18 cellular contexts compared by ENCODE assay signal in genomic region chr2:229835601-229836283, GRCh38.
DNase-seq lines count a peak whose midpoint lies in the region; ATAC-seq and TF ChIP-seq lines count a peak whose summit lies in the region.
"Had no signal": no experiment of that assay in that cellular context is flagged by ENCODE, and none has a peak within 500 bp of the region (broad histone marks: within the 10 kb centered on the region; RNA-seq: fewer than 3 reads in every experiment).

No MANE protein-coding gene starts in this region.

- H3K27me3 Mint-ChIP-seq in activated CD8-positive, alpha-beta T cell treated with anti-CD3 and anti-CD28 coated beads, Interleukin-2, amount 10 ng/mL, durations not matched to agents 7 days and 5 days (ENCODE audit: low read depth): no peaks in the 10 kb centered on the region
- H3K27me3 Mint-ChIP-seq in activated CD8-positive, alpha-beta T cell treated with anti-CD3 and anti-CD28 coated beads for 36 hours: no peaks in the 10 kb centered on the region
- H3K27me3 Mint-ChIP-seq in naive thymus-derived CD4-positive, alpha-beta T cell: no peaks in the 10 kb centered on the region
- H3K27me3 Mint-ChIP-seq in endothelial cell (ENCODE audit: unreplicated experiment): peaks cover 1% of the 10 kb centered on the region

- DNase-seq in activated CD8-positive, alpha-beta T cell treated with anti-CD3 and anti-CD28 coated beads, Interleukin-2, amount 10 ng/mL, durations not matched to agents 7 days and 5 days: no peak
- no peak for DNase-seq in activated CD8-positive, alpha-beta T cell treated with anti-CD3 and anti-CD28 coated beads for 36 hours
- peak; percentile 44 for DNase-seq in GM23248
- DNase-seq in astrocyte of the hippocampus (ENCODE audit: low read depth, low spot score): peak; percentile 33
- DNase-seq in naive thymus-derived CD4-positive, alpha-beta T cell: peak in 7 of 9 donors; percentile 47 to 83 (median 75)
- no peak for DNase-seq in endothelial cell (ENCODE audit: low spot score)
- DNase-seq in AML-193 (lab: John Stamatoyannopoulos, UW): no peak
- DNase-seq: ACHN; activated CD4-positive, CD25-positive, alpha-beta regulatory T cell treated with anti-CD3 and anti-CD28 coated beads, Interleukin-2, amount 50 U/mL, for 72 hours; activated naive CD4-positive, alpha-beta T cell treated with anti-CD3 and anti-CD28 coated beads, Interleukin-2, amount 50 U/mL, for 16 hours; glutamatergic neuron; NCI-H1436; NCI-H69; SJCRH30 had no signal

- intact Hi-C loops in activated CD8-positive, alpha-beta T cell treated with anti-CD3 and anti-CD28 coated beads for 36 hours (cut with micrococcal nuclease): no loop called here
- intact Hi-C loops in naive thymus-derived CD4-positive, alpha-beta T cell (cut with micrococcal nuclease): loop anchor here (1.0 to 2.0 kb wide), 4 partner anchors 9 to 17 kb away; no protein-coding TSS in a partner anchor

- peak; percentile 55 for ATAC-seq in activated CD8-positive, alpha-beta T cell treated with anti-CD3 and anti-CD28 coated beads, Interleukin-2, amount 10 ng/mL, durations not matched to agents 7 days and 5 days
- ATAC-seq in activated CD8-positive, alpha-beta T cell treated with anti-CD3 and anti-CD28 coated beads for 36 hours: no peak
- ATAC-seq in naive thymus-derived CD4-positive, alpha-beta T cell: peak; percentile 92
- no peak for ATAC-seq in GM19035 (IDR thresholded peaks at IDR 0.05; ENCODE audit: unreplicated experiment)
- ATAC-seq: left lobe of liver had no signal

- POLR2A ChIA-PET in activated CD8-positive, alpha-beta T cell treated with anti-CD3 and anti-CD28 coated beads, Interleukin-2, amount 10 ng/mL, durations not matched to agents 7 days and 5 days (lab: Charles Lee): no interaction called here
- POLR2A ChIA-PET in activated CD8-positive, alpha-beta T cell treated with anti-CD3 and anti-CD28 coated beads for 36 hours (lab: Charles Lee): interaction anchor here (1.2 to 1.5 kb wide), 3 partner anchors 14 to 85 kb away, joined by 3 to 5 read pairs (median 3); no protein-coding TSS in a partner anchor
- POLR2A ChIA-PET in naive thymus-derived CD4-positive, alpha-beta T cell (lab: Charles Lee): interaction anchor here (0.7 to 3.4 kb wide), 8 partner anchors 8 to 86 kb away, joined by 3 to 13 read pairs (median 6); partner anchors contain the start of genes FBXO36 and TRIP12

- H3F3A ChIP-seq in GM23248 (ENCODE audit: insufficient read depth): peaks cover 10% of the 10 kb centered on the region; the same call in 1 of the 2 replicates

- peaks cover 48% of the 10 kb centered on the region for H3K36me3 Mint-ChIP-seq in activated CD8-positive, alpha-beta T cell treated with anti-CD3 and anti-CD28 coated beads, Interleukin-2, amount 10 ng/mL, durations not matched to agents 7 days and 5 days (ENCODE audit: low read depth)
- H3K36me3 Mint-ChIP-seq in activated CD8-positive, alpha-beta T cell treated with anti-CD3 and anti-CD28 coated beads for 36 hours (ENCODE audit: low read depth): peaks cover 38% of the 10 kb centered on the region
- H3K36me3 Mint-ChIP-seq in naive thymus-derived CD4-positive, alpha-beta T cell: peaks cover 5 to 31% (median 26%) of the 10 kb centered on the region in 5 donors
- peaks cover 19% of the 10 kb centered on the region for H3K36me3 Mint-ChIP-seq in endothelial cell (ENCODE audit: low read depth, unreplicated experiment)

- H3K4me1 Mint-ChIP-seq in activated CD8-positive, alpha-beta T cell treated with anti-CD3 and anti-CD28 coated beads, Interleukin-2, amount 10 ng/mL, durations not matched to agents 7 days and 5 days (ENCODE audit: low read depth): peaks cover 43% of the 10 kb centered on the region
- H3K4me1 Mint-ChIP-seq in activated CD8-positive, alpha-beta T cell treated with anti-CD3 and anti-CD28 coated beads for 36 hours (ENCODE audit: low read depth): peaks cover 49% of the 10 kb centered on the region
- peaks cover 23 to 84% (median 78%) of the 10 kb centered on the region in 7 donors for H3K4me1 Mint-ChIP-seq in naive thymus-derived CD4-positive, alpha-beta T cell
- peaks cover 2% of the 10 kb centered on the region for H3K4me1 Mint-ChIP-seq in endothelial cell (ENCODE audit: unreplicated experiment)
- H3K4me1 Mint-ChIP-seq: neural crest cell had no signal

- no peak overlapping the region for H3K27ac Mint-ChIP-seq in activated CD8-positive, alpha-beta T cell treated with anti-CD3 and anti-CD28 coated beads, Interleukin-2, amount 10 ng/mL, durations not matched to agents 7 days and 5 days
- H3K27ac Mint-ChIP-seq in activated CD8-positive, alpha-beta T cell treated with anti-CD3 and anti-CD28 coated beads for 36 hours: no peak overlapping the region
- peak overlapping the region; percentile 2 to 97 (median 90) for H3K27ac Mint-ChIP-seq in naive thymus-derived CD4-positive, alpha-beta T cell
- no peak overlapping the region for H3K27ac Mint-ChIP-seq in endothelial cell (ENCODE audit: unreplicated experiment)

- no peak overlapping the region for H2AFZ ChIP-seq in GM23248

- WGBS in GM23248 (ENCODE audit: low coverage in 1 of 2, low lambda C conversion rate in 2 of 2, missing lambda C conversion rate in 2 of 2), 2 experiments: 77 to 84% methylated on average over 3 of the region's 3 CpGs

- TF ChIP-seq CTCF in activated CD8-positive, alpha-beta T cell treated with anti-CD3 and anti-CD28 coated beads for 36 hours (IDR thresholded peaks at IDR 0.05): no peak
- no peak for TF ChIP-seq CTCF in endothelial cell (IDR thresholded peaks at IDR 0.05; ENCODE audit: unreplicated experiment)

- H3K9ac ChIP-seq in GM23248: no peak overlapping the region

- CTCF ChIA-PET in activated CD8-positive, alpha-beta T cell treated with anti-CD3 and anti-CD28 coated beads, Interleukin-2, amount 10 ng/mL, durations not matched to agents 7 days and 5 days (lab: Charles Lee): interaction anchor here (1.2 to 2.5 kb wide), 7 partner anchors 14 to 74 kb away, joined by 3 to 7 read pairs (median 5); no protein-coding TSS in a partner anchor
- CTCF ChIA-PET in activated CD8-positive, alpha-beta T cell treated with anti-CD3 and anti-CD28 coated beads for 36 hours (lab: Charles Lee): interaction anchor here (0.9 to 1.8 kb wide), 6 partner anchors 8 to 75 kb away, joined by 3 to 7 read pairs (median 4); no protein-coding TSS in a partner anchor
- CTCF ChIA-PET in naive thymus-derived CD4-positive, alpha-beta T cell (lab: Charles Lee): interaction anchor here (0.6 to 2.6 kb wide), 6 partner anchors 16 to 76 kb away, joined by 3 to 10 read pairs (median 4); no protein-coding TSS in a partner anchor

- H3K9me3 Mint-ChIP-seq in activated CD8-positive, alpha-beta T cell treated with anti-CD3 and anti-CD28 coated beads, Interleukin-2, amount 10 ng/mL, durations not matched to agents 7 days and 5 days (ENCODE audit: insufficient read depth): no peaks in the 10 kb centered on the region
- H3K9me3 Mint-ChIP-seq in activated CD8-positive, alpha-beta T cell treated with anti-CD3 and anti-CD28 coated beads for 36 hours: no peaks in the 10 kb centered on the region
- no peaks in the 10 kb centered on the region for H3K9me3 Mint-ChIP-seq in naive thymus-derived CD4-positive, alpha-beta T cell
- H3K9me3 Mint-ChIP-seq in endothelial cell (ENCODE audit: unreplicated experiment): no peaks in the 10 kb centered on the region
- H3K9me3 Mint-ChIP-seq: neural crest cell had no signal

- no peak overlapping the region for H3K4me3 Mint-ChIP-seq in activated CD8-positive, alpha-beta T cell treated with anti-CD3 and anti-CD28 coated beads, Interleukin-2, amount 10 ng/mL, durations not matched to agents 7 days and 5 days
- no peak overlapping the region for H3K4me3 Mint-ChIP-seq in activated CD8-positive, alpha-beta T cell treated with anti-CD3 and anti-CD28 coated beads for 36 hours
- peak overlapping the region; percentile 39 to 79 (median 68) for H3K4me3 Mint-ChIP-seq in naive thymus-derived CD4-positive, alpha-beta T cell
- no peak overlapping the region for H3K4me3 Mint-ChIP-seq in endothelial cell (ENCODE audit: unreplicated experiment)
- H3K4me3 Mint-ChIP-seq: neural crest cell had no signal

- H3K9me3 ChIP-seq in GM23248 (ENCODE audit: low read depth): no peaks in the 10 kb centered on the region
- H3K9me3 ChIP-seq in naive thymus-derived CD4-positive, alpha-beta T cell (ENCODE audit: control insufficient read depth in 2 of 3, low read length in 3 of 3): no peaks in the 10 kb centered on the region
- H3K9me3 ChIP-seq: HAP-1, SJCRH30 had no signal

- H4K20me1 ChIP-seq in GM23248 (ENCODE audit: insufficient read depth): 0 out of 2 replicates have a peak, but pooled peaks cover 10% of the 10 kb centered on the region

- no peak overlapping the region for H3K4me3 ChIP-seq in GM23248
- H3K4me3 ChIP-seq in naive thymus-derived CD4-positive, alpha-beta T cell (ENCODE audit: low read length): peak overlapping the region; percentile 17
- H3K4me3 ChIP-seq: HAP-1, SJCRH30 had no signal

- H3K79me2 ChIP-seq in GM23248 (ENCODE audit: insufficient read depth): peaks cover 100% of the 10 kb centered on the region

- no peaks in the 10 kb centered on the region for H3K27me3 ChIP-seq in GM23248 (replicated peaks; ENCODE audit: insufficient read depth)
- H3K27me3 ChIP-seq in naive thymus-derived CD4-positive, alpha-beta T cell (ENCODE audit: control insufficient read depth in 2 of 2, insufficient read depth in 2 of 2, low read length in 2 of 2): no peaks in the 10 kb centered on the region
- H3K27me3 ChIP-seq: SJCRH30 had no signal

- peaks cover 47% of the 10 kb centered on the region for H3K36me3 ChIP-seq in GM23248 (ENCODE audit: low read depth)
- peaks cover 0 to 24% (median 2%) of the 10 kb centered on the region in 3 experiments for H3K36me3 ChIP-seq in naive thymus-derived CD4-positive, alpha-beta T cell (ENCODE audit: control insufficient read depth in 2 of 3, insufficient read depth in 3 of 3, low read length in 3 of 3)

- no peak overlapping the region for H3K27ac ChIP-seq in GM23248
- H3K27ac ChIP-seq in naive thymus-derived CD4-positive, alpha-beta T cell (ENCODE audit: low read depth, low read length): peak overlapping the region; percentile 21
- H3K27ac ChIP-seq: SJCRH30 had no signal

- in situ Hi-C loops in GM23248 (cut with MboI): no loop called here

- H3K4me2 ChIP-seq in GM23248 (ENCODE audit: unreplicated experiment): no peak overlapping the region

- no peaks in the 10 kb centered on the region for H3K9me2 ChIP-seq in GM23248 (ENCODE audit: insufficient read depth)

- H3K4me1 ChIP-seq in GM23248 (ENCODE audit: insufficient read depth): no peaks in the 10 kb centered on the region; the same call in 1 of the 2 replicates
- H3K4me1 ChIP-seq in naive thymus-derived CD4-positive, alpha-beta T cell (ENCODE audit: control insufficient read depth in 2 of 2, insufficient read depth in 2 of 2, low read length in 2 of 2): peaks cover 18 to 45% of the 10 kb centered on the region in 2 donors
- H3K4me1 ChIP-seq: SJCRH30 had no signal

Comparison
In these comparisons a context has a peak if more than half of its experiments do, and no peak if none do; other contexts are left out.
1. ATAC-seq: peak in activated CD8-positive, alpha-beta T cell treated with anti-CD3 and anti-CD28 coated beads, Interleukin-2, amount 10 ng/mL, durations not matched to agents 7 days and 5 days (single experiment) and naive thymus-derived CD4-positive, alpha-beta T cell (single experiment); none in activated CD8-positive, alpha-beta T cell treated with anti-CD3 and anti-CD28 coated beads for 36 hours (single experiment) and GM19035 (single experiment).
2. DNase-seq: peak in GM23248 (single experiment), astrocyte of the hippocampus (single experiment) and naive thymus-derived CD4-positive, alpha-beta T cell (7 of 9); none in activated CD8-positive, alpha-beta T cell treated with anti-CD3 and anti-CD28 coated beads, Interleukin-2, amount 10 ng/mL, durations not matched to agents 7 days and 5 days (single experiment), activated CD8-positive, alpha-beta T cell treated with anti-CD3 and anti-CD28 coated beads for 36 hours (single experiment), endothelial cell (single experiment) and AML-193 (0 of 2).
3. H3K27ac Mint-ChIP-seq: peak in naive thymus-derived CD4-positive, alpha-beta T cell (9 of 9); none in activated CD8-positive, alpha-beta T cell treated with anti-CD3 and anti-CD28 coated beads, Interleukin-2, amount 10 ng/mL, durations not matched to agents 7 days and 5 days (single experiment), activated CD8-positive, alpha-beta T cell treated with anti-CD3 and anti-CD28 coated beads for 36 hours (single experiment) and endothelial cell (single experiment).
4. H3K4me3 Mint-ChIP-seq: peak in naive thymus-derived CD4-positive, alpha-beta T cell (10 of 10); none in activated CD8-positive, alpha-beta T cell treated with anti-CD3 and anti-CD28 coated beads, Interleukin-2, amount 10 ng/mL, durations not matched to agents 7 days and 5 days (single experiment), activated CD8-positive, alpha-beta T cell treated with anti-CD3 and anti-CD28 coated beads for 36 hours (single experiment) and endothelial cell (single experiment).